In genomic region chr12:27198036-27198435, GRCh38 we compare ENCODE assay signal across 16 cellular contexts. TPM values are rescaled to one million over a fixed set of nuclear protein-coding genes. Genes with fewer than 3 reads are reported as not detected.
DNase-seq lines count a peak whose midpoint lies in the region; ATAC-seq and TF ChIP-seq lines count a peak whose summit lies in the region.
"Had no signal": no experiment of that assay in that cellular context is flagged by ENCODE, and none has a peak within 500 bp of the region (broad histone marks: within the 10 kb centered on the region; RNA-seq: fewer than 3 reads in every experiment).

No MANE protein-coding gene starts in this region.

- no peaks in the 10 kb centered on the region for H3K36me3 ChIP-seq in psoas muscle (ENCODE audit: insufficient read depth in 1 of 2, low read depth in 1 of 2)
- H3K36me3 ChIP-seq: Peyer's patch had no signal

- H3K9me3 ChIP-seq in psoas muscle: no peaks in the 10 kb centered on the region
- H3K9me3 ChIP-seq: Peyer's patch had no signal

- H3K27ac Mint-ChIP-seq in glutamatergic neuron (ENCODE audit: unreplicated experiment): no peak overlapping the region
- H3K27ac Mint-ChIP-seq in activated naive CD4-positive, alpha-beta T cell treated with anti-CD3 and anti-CD28 coated beads, Interleukin-2, amount 50 U/mL, for 72 hours: no peak overlapping the region

- H3K27me3 ChIP-seq in psoas muscle (ENCODE audit: insufficient read depth in 3 of 3, low read length in 2 of 3): no peaks in the 10 kb centered on the region
- H3K27me3 ChIP-seq: dorsolateral prefrontal cortex, foreskin keratinocyte, Peyer's patch had no signal

- no peak overlapping the region for H3K4me3 Mint-ChIP-seq in glutamatergic neuron (ENCODE audit: unreplicated experiment)

- no peak overlapping the region for H3K27ac ChIP-seq in psoas muscle
- H3K27ac ChIP-seq: dorsolateral prefrontal cortex, foreskin keratinocyte, VCaP had no signal

- H3K4me1 ChIP-seq in psoas muscle: no peaks in the 10 kb centered on the region
- H3K4me1 ChIP-seq: foreskin keratinocyte had no signal

- no peaks in the 10 kb centered on the region for H3K4me1 Mint-ChIP-seq in glutamatergic neuron (ENCODE audit: low read depth, unreplicated experiment)

- no peak for TF ChIP-seq CTCF in glutamatergic neuron (IDR thresholded peaks at IDR 0.05; ENCODE audit: partially characterized antibody, unreplicated experiment)
- TF ChIP-seq CTCF in psoas muscle (IDR thresholded peaks at IDR 0.05): no peak

- no peaks in the 10 kb centered on the region for H3K27me3 Mint-ChIP-seq in glutamatergic neuron (ENCODE audit: unreplicated experiment)

- ATAC-seq in psoas muscle: peak in 3 of 4 donors; percentile 40 to 48 (median 41)
- ATAC-seq in activated naive CD4-positive, alpha-beta T cell treated with anti-CD3 and anti-CD28 coated beads, Interleukin-2, amount 50 U/mL, for 72 hours: no peak
- ATAC-seq: foreskin keratinocyte had no signal

- 55 to 69% (median 64%) methylated on average over 3 of the region's 3 CpGs for WGBS in psoas muscle, 3 donors

- no peaks in the 10 kb centered on the region for H3K36me3 Mint-ChIP-seq in glutamatergic neuron (ENCODE audit: unreplicated experiment)
- H3K36me3 Mint-ChIP-seq in activated naive CD4-positive, alpha-beta T cell treated with anti-CD3 and anti-CD28 coated beads, Interleukin-2, amount 50 U/mL, for 72 hours: no peaks in the 10 kb centered on the region

- DNase-seq in AG08395 (ENCODE audit: low spot score) (peak; percentile 32), amniotic epithelial cell (ENCODE audit: low read depth) (peak; percentile 65), glutamatergic neuron (peak; percentile 35), psoas muscle (peak; percentile 39 to 48), NCI-H1930 (lab: John Stamatoyannopoulos, UW) (no peak), NCI-H2227 treated with DMSO at 0.1 percent for 48 hours (lab: John Stamatoyannopoulos, UW) (no peak), dermis blood vessel endothelial cell (no peak)
- no peak for DNase-seq in activated naive CD4-positive, alpha-beta T cell treated with anti-CD3 and anti-CD28 coated beads, Interleukin-2, amount 50 U/mL, for 72 hours (ENCODE audit: low spot score in 2 of 2)
- DNase-seq: COR-L47, foreskin keratinocyte, NCI-H2081 treated with DMSO at 0.1 percent for 48 hours, occipital lobe, Peyer's patch, substantia nigra had no signal

- no peaks in the 10 kb centered on the region for H3K9me3 Mint-ChIP-seq in glutamatergic neuron (ENCODE audit: unreplicated experiment)
- no peaks in the 10 kb centered on the region for H3K9me3 Mint-ChIP-seq in activated naive CD4-positive, alpha-beta T cell treated with anti-CD3 and anti-CD28 coated beads, Interleukin-2, amount 50 U/mL, for 72 hours

- intact Hi-C loops in psoas muscle (cut with DNase I): no loop called here

- no peak overlapping the region for H3K4me3 ChIP-seq in psoas muscle
- H3K4me3 ChIP-seq: dorsolateral prefrontal cortex, Peyer's patch had no signal

RNA-seq across cellular contexts. Expression of gene STK38L, which starts 46.0 kb away (rescaled TPM):
- total RNA-seq in glutamatergic neuron (ENCODE audit: unreplicated experiment) (31.4 TPM), psoas muscle (10 to 100 TPM; 16.3 to 21.2 (median 18.6) TPM), dermis blood vessel endothelial cell (75.9 and 91.6 TPM in 2 replicates)
- 10 to 100 TPM in 1 of 3 donors, 1 to 10 TPM in 2; 3.7 to 13.3 (median 4.3) TPM for polyA plus RNA-seq in psoas muscle
- 10 to 100 TPM; 28.0 to 29.4 TPM for total RNA-seq in activated naive CD4-positive, alpha-beta T cell treated with anti-CD3 and anti-CD28 coated beads, Interleukin-2, amount 50 U/mL, for 72 hours

Comparison
In these comparisons a context has a peak if more than half of its experiments do, and no peak if none do; other contexts are left out.
1. DNase-seq: peak in AG08395 (single experiment), amniotic epithelial cell (single experiment), glutamatergic neuron (single experiment) and psoas muscle (2 of 2); none in NCI-H1930 (0 of 2), NCI-H2227 treated with DMSO at 0.1 percent for 48 hours (single experiment), activated naive CD4-positive, alpha-beta T cell treated with anti-CD3 and anti-CD28 coated beads, Interleukin-2, amount 50 U/mL, for 72 hours (0 of 2) and dermis blood vessel endothelial cell (single experiment).
2. ATAC-seq: peak in psoas muscle (3 of 4); none in activated naive CD4-positive, alpha-beta T cell treated with anti-CD3 and anti-CD28 coated beads, Interleukin-2, amount 50 U/mL, for 72 hours (0 of 2).